Comparison of ENCODE assay signal across 7 cellular contexts in the genomic region with DNA sequence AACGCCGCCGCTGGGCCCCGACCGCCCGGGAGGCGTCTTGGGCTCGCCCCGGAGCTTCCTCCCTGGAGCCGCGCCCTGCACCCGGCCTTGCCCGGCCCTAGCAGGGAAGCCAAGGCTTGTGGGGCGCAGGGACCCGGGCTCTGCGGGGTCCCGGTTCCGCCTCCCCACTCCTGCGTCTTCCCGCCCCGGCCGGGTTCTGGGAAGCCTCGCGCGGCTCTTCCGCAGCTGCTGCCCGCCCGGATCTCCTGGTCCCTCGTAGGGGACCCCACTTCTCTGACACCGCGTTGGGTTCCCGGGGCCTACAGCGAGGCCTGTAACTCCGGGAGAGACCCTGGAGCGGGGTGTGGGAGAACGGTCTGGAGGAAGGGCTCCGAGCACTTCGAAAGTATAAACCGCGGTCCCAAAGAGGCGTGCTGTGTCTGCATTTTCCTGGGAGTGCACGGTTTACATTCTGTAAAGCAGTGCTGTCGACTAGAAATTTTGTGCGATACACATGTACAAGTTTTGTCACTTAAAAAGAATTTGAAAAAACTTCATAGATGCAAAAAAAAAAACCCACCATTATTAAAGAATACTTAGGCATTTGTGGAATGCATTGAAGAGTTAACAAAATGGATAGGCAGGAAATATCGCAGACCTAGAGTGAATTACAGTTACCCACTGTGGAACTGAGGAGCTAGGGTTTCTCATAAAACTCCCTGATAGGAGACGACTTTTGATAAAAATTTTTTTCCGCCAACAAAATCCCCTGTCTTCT. TPM values are rescaled to one million over a fixed set of nuclear protein-coding genes. Genes with fewer than 3 reads are reported as not detected.
DNase-seq lines count a peak whose midpoint lies in the region; ATAC-seq and TF ChIP-seq lines count a peak whose summit lies in the region.
"Not testable (repeated sequence)": the region's sequence is repeated elsewhere in the genome, so short reads cannot be mapped to it uniquely, and the experiment has no call there.

No MANE protein-coding gene starts in this region.

- not testable (repeated sequence) for H4K20me1 ChIP-seq in PC-3 (ENCODE audit: low read length)

- H3K36me3 Mint-ChIP-seq in activated T-cell treated with anti-CD3 and anti-CD28 coated beads, Interleukin-2, amount 50 U/mL, for 72 hours (ENCODE audit: insufficient read depth in 2 of 2), result not testable (repeated sequence)

- H3K27me3 ChIP-seq in PC-3 (ENCODE audit: low read length); colonic mucosa; right atrium auricular region: not testable (repeated sequence)

- TSS peak; percentile 69 for BruUV-seq in PC-3 (replicated peaks; lab: Mats Ljungman, UMichigan)

- ATAC-seq in PC-3; activated T-cell treated with anti-CD3 and anti-CD28 coated beads, Interleukin-2, amount 50 U/mL, for 72 hours (replicated peaks in 1 of 2): not testable (repeated sequence)

- not testable (repeated sequence) for H3K9me2 ChIP-seq in PC-3 (replicated peaks; ENCODE audit: low read length)

- H3K79me2 ChIP-seq in PC-3 (ENCODE audit: low read length), result peaks cover 10% of the 10 kb centered on the region

- H3K4me2 ChIP-seq in PC-3 (ENCODE audit: low read length), result peak overlapping the region; percentile 94

- 0 out of 2 replicates have a peak overlapping the region, but pooled peaks have one; percentile 15 for H2AFZ ChIP-seq in PC-3 (ENCODE audit: low read length)

- DNase-seq in GM13977 (ENCODE audit: low spot score) (peak; percentile 1), myocyte (ENCODE audit: low read depth) (peak; percentile 6)
- DNase-seq in PC-3; colonic mucosa; right atrium auricular region (ENCODE audit: low spot score): not testable (repeated sequence)
- peak; percentile 26 to 41 for DNase-seq in activated T-cell treated with anti-CD3 and anti-CD28 coated beads, Interleukin-2, amount 50 U/mL, for 72 hours

- H3K27ac ChIP-seq in PC-3 (ENCODE audit: low read length), result not testable (repeated sequence)
- H3K27ac ChIP-seq in colonic mucosa (peak overlapping the region; percentile 79), right atrium auricular region (peak overlapping the region; percentile 70 to 88), skin epidermis (peak overlapping the region; percentile 39 to 96 (median 87))

- not testable (repeated sequence) for H3K4me1 ChIP-seq in PC-3 (ENCODE audit: insufficient read depth, low read length); colonic mucosa
- peaks cover 0 to 13% of the 10 kb centered on the region in 2 donors for H3K4me1 ChIP-seq in right atrium auricular region

- not testable (repeated sequence) for H3K9me3 ChIP-seq in PC-3 (ENCODE audit: low read length); colonic mucosa; right atrium auricular region

- CTCF ChIA-PET in PC-3 (lab: Charles Lee), result not testable (repeated sequence)

- peak overlapping the region; percentile 71 to 89 for H3K4me3 Mint-ChIP-seq in activated T-cell treated with anti-CD3 and anti-CD28 coated beads, Interleukin-2, amount 50 U/mL, for 72 hours

- POLR2A ChIA-PET in PC-3 (lab: Charles Lee; ENCODE audit: unreplicated experiment), result not testable (repeated sequence)

- peak overlapping the region; percentile 77 for H3K4me3 ChIP-seq in PC-3 (ENCODE audit: low read length)
- H3K4me3 ChIP-seq in colonic mucosa, result peak overlapping the region; percentile 77
- peak overlapping the region; percentile 51 to 74 for H3K4me3 ChIP-seq in right atrium auricular region
- peak overlapping the region; percentile 47 to 89 (median 68) for H3K4me3 ChIP-seq in skin epidermis

- not testable (repeated sequence) for H3K9me3 Mint-ChIP-seq in activated T-cell treated with anti-CD3 and anti-CD28 coated beads, Interleukin-2, amount 50 U/mL, for 72 hours

- intact Hi-C loops in PC-3 (cut with micrococcal nuclease); colonic mucosa (cut with DNase I): not testable (repeated sequence)

- TF ChIP-seq CTCF in GM13977 (IDR thresholded peaks at IDR 0.05; ENCODE audit: extremely low read depth, insufficient read depth, missing control alignments); PC-3 (conservative IDR thresholded peaks at IDR 0.05; ENCODE audit: low read depth, low read length); colonic mucosa (IDR thresholded peaks at IDR 0.05); right atrium auricular region (IDR thresholded peaks at IDR 0.05): not testable (repeated sequence)

- H3K4me1 Mint-ChIP-seq in activated T-cell treated with anti-CD3 and anti-CD28 coated beads, Interleukin-2, amount 50 U/mL, for 72 hours (ENCODE audit: low read depth), result peaks cover 25% of the 10 kb centered on the region

- peak overlapping the region; percentile 87 for H3K27ac Mint-ChIP-seq in activated T-cell treated with anti-CD3 and anti-CD28 coated beads, Interleukin-2, amount 50 U/mL, for 72 hours

- H3K36me3 ChIP-seq in PC-3 (ENCODE audit: low read depth, low read length); colonic mucosa; right atrium auricular region: not testable (repeated sequence)

- H3K9ac ChIP-seq in PC-3 (ENCODE audit: low read length), result peak overlapping the region; percentile 77
- peak overlapping the region in 1 of 2 donors; percentile 12 for H3K9ac ChIP-seq in colonic mucosa (ENCODE audit: low read depth in 2 of 2, low read length in 2 of 2)

- in situ Hi-C loops in GM13977 (cut with MboI; ENCODE audit: low pct_unique_long_range_greater_than_20kb, low sequenced_read_pairs, unreplicated experiment), result not testable (repeated sequence)

- H3F3A ChIP-seq in PC-3 (ENCODE audit: low read length, unreplicated experiment), result not testable (repeated sequence)

- H3K27me3 Mint-ChIP-seq in activated T-cell treated with anti-CD3 and anti-CD28 coated beads, Interleukin-2, amount 50 U/mL, for 72 hours (ENCODE audit: low read depth), result not testable (repeated sequence)

RNA-seq across cellular contexts. Expression of a gene that starts 42.6 kb away (rescaled TPM):
- total RNA-seq in PC-3 (2014; rRNA removed) (3.7 and 4.4 TPM in 2 replicates), colonic mucosa (10 to 100 TPM in 1 of 2 donors, 1 to 10 TPM in 1; 9.3 to 19.4 TPM), right atrium auricular region (1 to 10 TPM; 1.7 to 2.7 TPM), myocyte (7.2 and 9.1 TPM in 2 replicates)
- 10 to 100 TPM; 11.4 to 12.2 TPM for total RNA-seq in activated T-cell treated with anti-CD3 and anti-CD28 coated beads, Interleukin-2, amount 50 U/mL, for 72 hours
- polyA plus RNA-seq in myocyte (2012), result 18.2 TPM
